In genomic region chr17:75552425-75552824, GRCh38 we compare ENCODE assay signal across 1 cellular context.
TF ChIP-seq lines count a peak whose summit lies in the region.

No MANE protein-coding gene starts in this region.

TF ChIP-seq in A549, 52 proteins besides CTCF, POLR2A, EP300 and RAD21 (continued from another document):
- TF ChIP-seq, protein P1, sequence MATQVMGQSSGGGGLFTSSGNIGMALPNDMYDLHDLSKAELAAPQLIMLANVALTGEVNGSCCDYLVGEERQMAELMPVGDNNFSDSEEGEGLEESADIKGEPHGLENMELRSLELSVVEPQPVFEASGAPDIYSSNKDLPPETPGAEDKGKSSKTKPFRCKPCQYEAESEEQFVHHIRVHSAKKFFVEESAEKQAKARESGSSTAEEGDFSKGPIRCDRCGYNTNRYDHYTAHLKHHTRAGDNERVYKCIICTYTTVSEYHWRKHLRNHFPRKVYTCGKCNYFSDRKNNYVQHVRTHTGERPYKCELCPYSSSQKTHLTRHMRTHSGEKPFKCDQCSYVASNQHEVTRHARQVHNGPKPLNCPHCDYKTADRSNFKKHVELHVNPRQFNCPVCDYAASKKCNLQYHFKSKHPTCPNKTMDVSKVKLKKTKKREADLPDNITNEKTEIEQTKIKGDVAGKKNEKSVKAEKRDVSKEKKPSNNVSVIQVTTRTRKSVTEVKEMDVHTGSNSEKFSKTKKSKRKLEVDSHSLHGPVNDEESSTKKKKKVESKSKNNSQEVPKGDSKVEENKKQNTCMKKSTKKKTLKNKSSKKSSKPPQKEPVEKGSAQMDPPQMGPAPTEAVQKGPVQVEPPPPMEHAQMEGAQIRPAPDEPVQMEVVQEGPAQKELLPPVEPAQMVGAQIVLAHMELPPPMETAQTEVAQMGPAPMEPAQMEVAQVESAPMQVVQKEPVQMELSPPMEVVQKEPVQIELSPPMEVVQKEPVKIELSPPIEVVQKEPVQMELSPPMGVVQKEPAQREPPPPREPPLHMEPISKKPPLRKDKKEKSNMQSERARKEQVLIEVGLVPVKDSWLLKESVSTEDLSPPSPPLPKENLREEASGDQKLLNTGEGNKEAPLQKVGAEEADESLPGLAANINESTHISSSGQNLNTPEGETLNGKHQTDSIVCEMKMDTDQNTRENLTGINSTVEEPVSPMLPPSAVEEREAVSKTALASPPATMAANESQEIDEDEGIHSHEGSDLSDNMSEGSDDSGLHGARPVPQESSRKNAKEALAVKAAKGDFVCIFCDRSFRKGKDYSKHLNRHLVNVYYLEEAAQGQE (IDR thresholded peaks at IDR 0.05): no peak
- TF ChIP-seq MYC (IDR thresholded peaks at IDR 0.05; ENCODE audit: borderline replicate concordance, low read length) (no peak), HOXA7 (CRISPR knock-in tag; IDR thresholded peaks at IDR 0.05) (no peak), NPAS2 (CRISPR knock-in tag; IDR thresholded peaks at IDR 0.05; ENCODE audit: borderline replicate concordance) (no peak)
- TF ChIP-seq, protein P2, sequence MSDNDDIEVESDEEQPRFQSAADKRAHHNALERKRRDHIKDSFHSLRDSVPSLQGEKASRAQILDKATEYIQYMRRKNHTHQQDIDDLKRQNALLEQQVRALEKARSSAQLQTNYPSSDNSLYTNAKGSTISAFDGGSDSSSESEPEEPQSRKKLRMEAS (IDR thresholded peaks at IDR 0.05): no peak
